Comparison of ENCODE assay signal across 19 cellular contexts in genomic region chr1:55052221-55053142, GRCh38. TPM values are rescaled to one million over a fixed set of nuclear protein-coding genes. Genes with fewer than 3 reads are reported as not detected.
DNase-seq lines count a peak whose midpoint lies in the region; ATAC-seq and TF ChIP-seq lines count a peak whose summit lies in the region.
"Had no signal": no experiment of that assay in that cellular context is flagged by ENCODE, and none has a peak within 500 bp of the region (broad histone marks: within the 10 kb centered on the region; RNA-seq: fewer than 3 reads in every experiment).

No MANE protein-coding gene starts in this region.

- DNase-seq in Right ventricle myocardium superior, result peak; percentile 70
- DNase-seq in cardiac septum (ENCODE audit: low spot score), result no peak
- DNase-seq in left ventricle myocardium superior, result peak; percentile 76
- no peak for DNase-seq in medulla oblongata (ENCODE audit: extremely low spot score)
- DNase-seq in osteocyte (ENCODE audit: extremely low spot score, unreplicated experiment), result no peak
- DNase-seq in 8988T, result no peak
- no peak for DNase-seq in activated CD4-positive, alpha-beta T cell treated with anti-CD3 and anti-CD28 coated beads for 36 hours
- DNase-seq: DMS53; NCI-H146; NCI-H2081 treated with DMSO at 0.1 percent for 48 hours; NCI-H226; NCI-H526; NK-92 treated with Interleukin-12 subunit alpha and Interleukin-12 subunit beta, amount 100 ng/mL, for 24 hours; PC-3; SHP77 had no signal

- TF ChIP-seq CTCF in neutrophil (IDR thresholded peaks at IDR 0.05) (no peak), osteocyte (IDR thresholded peaks at IDR 0.05) (no peak)

- H3K4me3 Mint-ChIP-seq in osteocyte (ENCODE audit: unreplicated experiment), result no peak overlapping the region
- H3K4me3 Mint-ChIP-seq in activated CD4-positive, alpha-beta T cell treated with anti-CD3 and anti-CD28 coated beads for 36 hours, result no peak overlapping the region

- no peaks in the 10 kb centered on the region for H3K9me3 ChIP-seq in neutrophil
- H3K9me3 ChIP-seq: A549 had no signal

- H3K36me3 ChIP-seq in neutrophil, result no peaks in the 10 kb centered on the region

- CTCF ChIA-PET in activated CD4-positive, alpha-beta T cell treated with anti-CD3 and anti-CD28 coated beads for 36 hours (lab: Charles Lee), result no interaction called here

- H3K27ac ChIP-seq in neutrophil, result peak overlapping the region; percentile 79
- H3K27ac ChIP-seq: A549, C4-2B had no signal

- no peaks in the 10 kb centered on the region for H3K27me3 Mint-ChIP-seq in osteocyte (ENCODE audit: unreplicated experiment)
- H3K27me3 Mint-ChIP-seq in activated CD4-positive, alpha-beta T cell treated with anti-CD3 and anti-CD28 coated beads for 36 hours, result no peaks in the 10 kb centered on the region

- no peaks in the 10 kb centered on the region for H3K27me3 ChIP-seq in neutrophil

- peaks cover 15 to 22% of the 10 kb centered on the region in 2 experiments for H3K4me1 ChIP-seq in neutrophil (ENCODE audit: control insufficient read depth in 1 of 2, insufficient read depth in 1 of 2, low read depth in 1 of 2, low read length in 1 of 2)
- H3K4me1 ChIP-seq: A549 had no signal

- peak; percentile 47 for ATAC-seq in Right ventricle myocardium superior (ENCODE audit: poor library complexity)
- ATAC-seq in left ventricle myocardium superior, result peak; percentile 59
- ATAC-seq in activated CD4-positive, alpha-beta T cell treated with anti-CD3 and anti-CD28 coated beads for 36 hours, result no peak
- ATAC-seq: A549, HCT116, PC-3 had no signal

- POLR2A ChIA-PET in activated CD4-positive, alpha-beta T cell treated with anti-CD3 and anti-CD28 coated beads for 36 hours (lab: Charles Lee), result interaction anchor here (0.5 kb wide), 1 partner anchor 634 kb away, joined by 7 read pairs; no protein-coding TSS in a partner anchor

- no peak overlapping the region for H3K27ac Mint-ChIP-seq in osteocyte (ENCODE audit: unreplicated experiment)
- no peak overlapping the region for H3K27ac Mint-ChIP-seq in activated CD4-positive, alpha-beta T cell treated with anti-CD3 and anti-CD28 coated beads for 36 hours

- peak overlapping the region in 1 of 2 experiments; percentile 13 for H3K4me3 ChIP-seq in neutrophil (ENCODE audit: low read depth in 1 of 2, low read length in 1 of 2)
- H3K4me3 ChIP-seq: A549 had no signal

- no peaks in the 10 kb centered on the region for H3K9me3 Mint-ChIP-seq in osteocyte (ENCODE audit: unreplicated experiment)
- no peaks in the 10 kb centered on the region for H3K9me3 Mint-ChIP-seq in activated CD4-positive, alpha-beta T cell treated with anti-CD3 and anti-CD28 coated beads for 36 hours (ENCODE audit: low read depth)

- intact Hi-C loops in Right ventricle myocardium superior (cut with DNase I), result no loop called here
- intact Hi-C loops in cardiac septum (cut with DNase I), result no loop called here
- intact Hi-C loops in left ventricle myocardium superior (cut with micrococcal nuclease), result no loop called here
- intact Hi-C loops in activated CD4-positive, alpha-beta T cell treated with anti-CD3 and anti-CD28 coated beads for 36 hours (cut with DNase I, micrococcal nuclease), result no loop called here

- peaks cover 13% of the 10 kb centered on the region for H3K4me1 Mint-ChIP-seq in osteocyte (ENCODE audit: unreplicated experiment)
- no peaks in the 10 kb centered on the region for H3K4me1 Mint-ChIP-seq in activated CD4-positive, alpha-beta T cell treated with anti-CD3 and anti-CD28 coated beads for 36 hours

- no peaks in the 10 kb centered on the region for H3K36me3 Mint-ChIP-seq in osteocyte (ENCODE audit: unreplicated experiment)
- H3K36me3 Mint-ChIP-seq in activated CD4-positive, alpha-beta T cell treated with anti-CD3 and anti-CD28 coated beads for 36 hours (ENCODE audit: low read depth), result no peaks in the 10 kb centered on the region

RNA-seq across cellular contexts. Expression of gene PCSK9, which starts 13.1 kb away (rescaled TPM):
- not detected for total RNA-seq in Right ventricle myocardium superior
- total RNA-seq in cardiac septum, result not detected
- total RNA-seq in left ventricle myocardium superior, result not detected
- total RNA-seq in osteocyte, result 2.2 and 2.3 TPM in 2 replicates
- total RNA-seq in activated CD4-positive, alpha-beta T cell treated with anti-CD3 and anti-CD28 coated beads for 36 hours, result not detected

RNA-seq across cellular contexts. Expression of gene BSND, which starts 53.7 kb away (rescaled TPM):
- total RNA-seq in Right ventricle myocardium superior (not detected), cardiac septum (not detected), left ventricle myocardium superior (not detected), osteocyte (not detected in 2 replicates)
- total RNA-seq in activated CD4-positive, alpha-beta T cell treated with anti-CD3 and anti-CD28 coated beads for 36 hours, result not detected
- total RNA-seq: PC-3 had no signal

Comparison
In these comparisons a context has a peak if more than half of its experiments do, and no peak if none do; other contexts are left out.
1. DNase-seq: peak in Right ventricle myocardium superior (single experiment) and left ventricle myocardium superior (single experiment); none in cardiac septum (single experiment), medulla oblongata (single experiment), osteocyte (single experiment), 8988T (single experiment) and activated CD4-positive, alpha-beta T cell treated with anti-CD3 and anti-CD28 coated beads for 36 hours (single experiment).